Comparison of ENCODE assay signal across 33 cellular contexts in the genomic region with DNA sequence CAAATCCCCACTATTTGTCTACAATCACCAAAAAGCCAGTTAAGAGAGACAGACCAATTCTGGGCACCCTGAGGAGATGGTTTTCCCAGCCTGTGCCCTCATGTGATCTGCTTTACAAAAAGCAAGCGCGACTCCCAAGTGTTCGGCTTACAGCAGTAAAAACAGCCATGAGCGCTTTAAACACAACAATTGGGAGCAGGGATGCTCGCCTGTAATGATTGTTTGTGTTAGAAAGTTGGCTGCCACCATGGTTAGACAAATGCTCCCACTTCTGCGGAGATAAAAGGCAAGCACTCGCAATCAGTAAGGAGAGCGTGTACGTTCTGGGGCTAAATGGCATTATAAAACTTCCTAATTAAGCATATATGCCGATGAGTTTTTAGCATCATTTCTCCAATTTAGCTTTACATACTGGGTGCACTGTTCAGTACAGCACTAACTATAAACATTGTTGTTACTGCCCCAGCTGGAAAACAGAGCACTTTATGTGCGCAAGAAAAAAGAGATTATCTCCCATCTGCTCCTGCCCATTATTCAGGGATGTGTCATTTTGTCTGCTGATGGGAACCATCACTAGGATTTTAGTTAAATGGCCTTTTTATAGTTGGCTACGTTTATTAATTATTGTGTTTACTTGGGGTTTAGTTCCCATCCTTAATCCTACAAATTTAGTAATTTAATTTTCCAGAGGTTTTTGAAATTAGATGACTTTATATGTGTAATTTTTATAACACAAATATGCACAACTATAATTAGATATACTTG.
DNase-seq lines count a peak whose midpoint lies in the region; ATAC-seq, FAIRE-seq and TF ChIP-seq lines count a peak whose summit lies in the region.
"Had no signal": no experiment of that assay in that cellular context is flagged by ENCODE, and none has a peak within 500 bp of the region (broad histone marks: within the 10 kb centered on the region; RNA-seq: fewer than 3 reads in every experiment).

No MANE protein-coding gene starts in this region.

- H3K4me1 ChIP-seq in hepatocyte (ENCODE audit: insufficient read depth), result peaks cover 6% of the 10 kb centered on the region
- no peaks in the 10 kb centered on the region for H3K4me1 ChIP-seq in naive thymus-derived CD4-positive, alpha-beta T cell (ENCODE audit: control insufficient read depth in 2 of 2, insufficient read depth in 2 of 2, low read length in 2 of 2)
- peaks cover 0 to 27% (median 6%) of the 10 kb centered on the region in 4 donors for H3K4me1 ChIP-seq in stomach
- H3K4me1 ChIP-seq in esophagus squamous epithelium, result peaks cover 0 to 3% (median 0%) of the 10 kb centered on the region in 3 donors
- H3K4me1 ChIP-seq: BLaER1, foreskin keratinocyte, left ventricle myocardium inferior, pancreas, thyroid gland had no signal

- H3K36me3 ChIP-seq in hepatocyte (replicated peaks; ENCODE audit: insufficient read depth, low read depth) (no peaks in the 10 kb centered on the region), stomach (no peaks in the 10 kb centered on the region), esophagus squamous epithelium (no peaks in the 10 kb centered on the region)
- no peaks in the 10 kb centered on the region for H3K36me3 ChIP-seq in naive thymus-derived CD4-positive, alpha-beta T cell (ENCODE audit: control insufficient read depth in 2 of 3, insufficient read depth in 3 of 3, low read length in 3 of 3)
- H3K36me3 ChIP-seq: BLaER1, left ventricle myocardium inferior, pancreas, thyroid gland had no signal

- H3K27ac ChIP-seq in hepatocyte (no peak overlapping the region), stomach (no peak overlapping the region), esophagus squamous epithelium (peak overlapping the region in 2 of 4 donors; percentile 7 to 29)
- no peak overlapping the region for H3K27ac ChIP-seq in naive thymus-derived CD4-positive, alpha-beta T cell (ENCODE audit: low read depth, low read length)
- H3K27ac ChIP-seq: BLaER1, foreskin keratinocyte, left ventricle myocardium inferior, pancreas, thyroid gland had no signal

- H2AFZ ChIP-seq in hepatocyte, result no peak overlapping the region
- H2AFZ ChIP-seq: GM23338 had no signal

- H3K27ac Mint-ChIP-seq in naive thymus-derived CD4-positive, alpha-beta T cell, result no peak overlapping the region
- H3K27ac Mint-ChIP-seq: activated CD8-positive, alpha-beta T cell treated with anti-CD3 and anti-CD28 coated beads for 36 hours; activated naive CD8-positive, alpha-beta T cell treated with anti-CD3 and anti-CD28 coated beads, Interleukin-2, amount 10 ng/mL, durations not matched to agents 7 days and 5 days; GM23338; immature natural killer cell; mesothelial cell of epicardium had no signal

- FAIRE-seq in D721Med (lab: Jason Lieb, UNC), result peak; percentile 92
- FAIRE-seq: GM12878, pancreas had no signal

- TF ChIP-seq POLR2A in stomach (IDR thresholded peaks at IDR 0.05), result no peak
- TF ChIP-seq POLR2A in esophagus squamous epithelium (IDR thresholded peaks at IDR 0.05), result no peak

- no peak for ATAC-seq in naive thymus-derived CD4-positive, alpha-beta T cell
- ATAC-seq: activated CD8-positive, alpha-beta T cell treated with anti-CD3 and anti-CD28 coated beads for 36 hours; foreskin keratinocyte; GM12878; GM23338; pancreas; right cardiac atrium had no signal

- DNase-seq in D721Med (ENCODE audit: insufficient read length, low spot score) (no peak), NCI-H1694 (lab: John Stamatoyannopoulos, UW) (peak; percentile 87), NCI-H748 treated with DMSO at 0.1 percent for 48 hours (lab: John Stamatoyannopoulos, UW) (peak; percentile 37), hepatocyte (ENCODE audit: low spot score) (no peak), stomach (no peak), esophagus squamous epithelium (lab: John Stamatoyannopoulos, UW) (no peak)
- DNase-seq in stimulated activated naive CD4-positive, alpha-beta T cell treated with Interleukin-2 at 50 U/mL for 16 hours (lab: John Stamatoyannopoulos, UW), result no peak
- no peak for DNase-seq in naive thymus-derived CD4-positive, alpha-beta T cell
- DNase-seq: activated CD8-positive, alpha-beta T cell treated with anti-CD3 and anti-CD28 coated beads for 36 hours; activated naive CD8-positive, alpha-beta T cell treated with anti-CD3 and anti-CD28 coated beads, Interleukin-2, amount 10 ng/mL, durations not matched to agents 7 days and 5 days; DND-41; effector CD4-positive, alpha-beta T cell; foreskin keratinocyte; hippocampal formation; immature natural killer cell; KBM-7; left ventricle myocardium inferior; MM.1S; NCI-H1930; NCI-H526; OCI-M1; pancreas; right cardiac atrium; stimulated activated CD4-positive, alpha-beta T cell treated with anti-CD3 and anti-CD28 coated beads, Interleukin-4, amount 100 ng/mL, for 4 hours; stimulated activated naive CD4-positive, alpha-beta T cell; SW 1271; T1000; thyroid gland had no signal

- H3K4me3 ChIP-seq in hepatocyte (no peak overlapping the region), stomach (no peak overlapping the region), esophagus squamous epithelium (no peak overlapping the region)
- H3K4me3 ChIP-seq in naive thymus-derived CD4-positive, alpha-beta T cell (ENCODE audit: low read length), result no peak overlapping the region
- H3K4me3 ChIP-seq: BLaER1, GM12878, GM23338, left ventricle myocardium inferior, pancreas, thyroid gland had no signal

- H3K4me3 Mint-ChIP-seq in naive thymus-derived CD4-positive, alpha-beta T cell, result no peak overlapping the region
- H3K4me3 Mint-ChIP-seq: activated CD8-positive, alpha-beta T cell treated with anti-CD3 and anti-CD28 coated beads for 36 hours; activated naive CD8-positive, alpha-beta T cell treated with anti-CD3 and anti-CD28 coated beads, Interleukin-2, amount 10 ng/mL, durations not matched to agents 7 days and 5 days; GM23338; immature natural killer cell; mesothelial cell of epicardium; nephron had no signal

- WGBS in hepatocyte (ENCODE audit: low lambda C conversion rate, missing lambda C conversion rate), result 57% methylated on average over 12 of the region's 12 CpGs
- WGBS in stomach, 5 donors, result 69 to 76% (median 70%) methylated on average over 12 of the region's 12 CpGs
- WGBS in esophagus squamous epithelium, 2 donors, result 40 to 75% methylated on average over 12 of the region's 12 CpGs

- POLR2A ChIA-PET in naive thymus-derived CD4-positive, alpha-beta T cell (lab: Charles Lee), result no interaction called here

- H3K27me3 ChIP-seq in hepatocyte (no peaks in the 10 kb centered on the region), stomach (peaks cover 0 to 2% (median 0%) of the 10 kb centered on the region in 3 donors), esophagus squamous epithelium (peaks cover 0 to 4% (median 0%) of the 10 kb centered on the region in 4 donors)
- no peaks in the 10 kb centered on the region for H3K27me3 ChIP-seq in naive thymus-derived CD4-positive, alpha-beta T cell (ENCODE audit: control insufficient read depth in 2 of 2, insufficient read depth in 2 of 2, low read length in 2 of 2)
- H3K27me3 ChIP-seq: BLaER1, foreskin keratinocyte, pancreas, thyroid gland had no signal

- TF ChIP-seq EP300 in stomach (IDR thresholded peaks at IDR 0.05), result no peak

- no peaks in the 10 kb centered on the region for H3K9me3 ChIP-seq in hepatocyte (ENCODE audit: low read depth)
- H3K9me3 ChIP-seq in naive thymus-derived CD4-positive, alpha-beta T cell (ENCODE audit: control insufficient read depth in 2 of 3, low read length in 3 of 3), result no peaks in the 10 kb centered on the region
- no peaks in the 10 kb centered on the region for H3K9me3 ChIP-seq in stomach
- H3K9me3 ChIP-seq in esophagus squamous epithelium, result no peaks in the 10 kb centered on the region
- H3K9me3 ChIP-seq: BLaER1, left ventricle myocardium inferior, pancreas, thyroid gland had no signal

- TF ChIP-seq CTCF in D721Med (IDR thresholded peaks at IDR 0.05; ENCODE audit: insufficient read depth, missing control alignments) (no peak), hepatocyte (IDR thresholded peaks at IDR 0.05; ENCODE audit: poor library complexity) (no peak), stomach (IDR thresholded peaks at IDR 0.05) (no peak), esophagus squamous epithelium (IDR thresholded peaks at IDR 0.05) (no peak)

- CTCF ChIA-PET in naive thymus-derived CD4-positive, alpha-beta T cell (lab: Charles Lee), result no interaction called here

- no peaks in the 10 kb centered on the region for H3K36me3 Mint-ChIP-seq in naive thymus-derived CD4-positive, alpha-beta T cell
- H3K36me3 Mint-ChIP-seq: activated naive CD8-positive, alpha-beta T cell treated with anti-CD3 and anti-CD28 coated beads, Interleukin-2, amount 10 ng/mL, durations not matched to agents 7 days and 5 days; immature natural killer cell had no signal

- no peaks in the 10 kb centered on the region for H3K9me2 ChIP-seq in hepatocyte (replicated peaks; ENCODE audit: insufficient read depth)

- H4K20me1 ChIP-seq in hepatocyte (ENCODE audit: insufficient read depth, poor library complexity, severe bottlenecking), result no peaks in the 10 kb centered on the region
- H4K20me1 ChIP-seq: BLaER1 had no signal

- intact Hi-C loops in naive thymus-derived CD4-positive, alpha-beta T cell (cut with micrococcal nuclease), result no loop called here
- intact Hi-C loops in stomach (cut with DNase I; ENCODE audit: low total_unique reads), result no loop called here
- intact Hi-C loops in esophagus squamous epithelium (cut with DNase I), result no loop called here

- H3K4me2 ChIP-seq in hepatocyte, result peak overlapping the region; percentile 51
- H3K4me2 ChIP-seq: BLaER1, GM23338 had no signal

- no peaks in the 10 kb centered on the region for H3K79me2 ChIP-seq in hepatocyte

- no peaks in the 10 kb centered on the region for H3K9me3 Mint-ChIP-seq in naive thymus-derived CD4-positive, alpha-beta T cell
- H3K9me3 Mint-ChIP-seq: activated CD8-positive, alpha-beta T cell treated with anti-CD3 and anti-CD28 coated beads for 36 hours; activated naive CD8-positive, alpha-beta T cell treated with anti-CD3 and anti-CD28 coated beads, Interleukin-2, amount 10 ng/mL, durations not matched to agents 7 days and 5 days; GM23338; mesothelial cell of epicardium; nephron had no signal

- H3K27me3 Mint-ChIP-seq in naive thymus-derived CD4-positive, alpha-beta T cell, result peaks cover 0 to 6% (median 4%) of the 10 kb centered on the region in 5 donors

- H3K4me1 Mint-ChIP-seq in naive thymus-derived CD4-positive, alpha-beta T cell, result no peaks in the 10 kb centered on the region
- H3K4me1 Mint-ChIP-seq: activated naive CD8-positive, alpha-beta T cell treated with anti-CD3 and anti-CD28 coated beads, Interleukin-2, amount 10 ng/mL, durations not matched to agents 7 days and 5 days; immature natural killer cell had no signal

Comparison
In these comparisons a context has a peak if more than half of its experiments do, and no peak if none do; other contexts are left out.
1. DNase-seq: peak in NCI-H1694 (single experiment) and NCI-H748 treated with DMSO at 0.1 percent for 48 hours (single experiment); none in D721Med (single experiment), hepatocyte (single experiment), stimulated activated naive CD4-positive, alpha-beta T cell treated with Interleukin-2 at 50 U/mL for 16 hours (single experiment), naive thymus-derived CD4-positive, alpha-beta T cell (0 of 9), stomach (single experiment) and esophagus squamous epithelium (single experiment).